8 cellular contexts compared by ENCODE assay signal in the genomic region with DNA sequence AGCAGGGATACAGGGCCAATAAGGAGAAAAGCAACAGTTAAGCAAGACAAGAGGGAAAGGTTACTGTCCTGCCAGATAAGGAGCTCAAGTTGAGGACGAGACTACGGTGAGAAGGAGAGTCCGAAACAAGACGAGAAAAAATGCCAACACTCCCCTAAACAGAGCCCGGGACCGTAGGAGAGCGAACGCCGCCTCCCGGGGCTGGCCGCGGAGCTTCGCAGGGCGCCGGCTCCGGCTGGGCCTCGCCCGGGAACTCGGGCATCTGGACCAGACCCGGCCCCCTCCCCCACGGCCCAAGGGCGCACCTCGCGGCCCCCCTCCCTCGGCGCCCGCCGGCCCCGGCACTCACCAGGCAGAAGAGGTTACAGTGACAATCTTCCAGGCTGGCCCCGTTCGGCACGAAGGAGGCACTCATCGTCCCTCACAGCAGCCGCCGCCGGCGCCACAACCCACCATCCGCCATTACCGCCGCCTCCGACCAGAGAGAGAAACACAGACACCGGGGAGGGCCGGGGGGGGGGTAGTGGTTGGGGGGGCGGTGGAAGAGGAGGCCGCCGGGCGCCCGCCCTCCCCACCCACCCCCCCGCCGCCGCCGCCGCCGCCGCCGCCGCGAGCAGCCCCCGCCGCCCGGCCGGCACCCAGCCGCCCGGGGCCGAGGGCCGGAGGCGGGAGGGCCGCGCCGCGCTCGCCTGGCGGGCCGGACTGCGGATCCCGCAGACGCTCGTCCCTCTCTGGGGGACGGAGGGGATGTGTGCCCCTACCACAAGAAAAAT. TPM values are rescaled to one million over a fixed set of nuclear protein-coding genes. Genes with fewer than 3 reads are reported as not detected.
DNase-seq lines count a peak whose midpoint lies in the region; ATAC-seq lines count a peak whose summit lies in the region.

A gene with protein sequence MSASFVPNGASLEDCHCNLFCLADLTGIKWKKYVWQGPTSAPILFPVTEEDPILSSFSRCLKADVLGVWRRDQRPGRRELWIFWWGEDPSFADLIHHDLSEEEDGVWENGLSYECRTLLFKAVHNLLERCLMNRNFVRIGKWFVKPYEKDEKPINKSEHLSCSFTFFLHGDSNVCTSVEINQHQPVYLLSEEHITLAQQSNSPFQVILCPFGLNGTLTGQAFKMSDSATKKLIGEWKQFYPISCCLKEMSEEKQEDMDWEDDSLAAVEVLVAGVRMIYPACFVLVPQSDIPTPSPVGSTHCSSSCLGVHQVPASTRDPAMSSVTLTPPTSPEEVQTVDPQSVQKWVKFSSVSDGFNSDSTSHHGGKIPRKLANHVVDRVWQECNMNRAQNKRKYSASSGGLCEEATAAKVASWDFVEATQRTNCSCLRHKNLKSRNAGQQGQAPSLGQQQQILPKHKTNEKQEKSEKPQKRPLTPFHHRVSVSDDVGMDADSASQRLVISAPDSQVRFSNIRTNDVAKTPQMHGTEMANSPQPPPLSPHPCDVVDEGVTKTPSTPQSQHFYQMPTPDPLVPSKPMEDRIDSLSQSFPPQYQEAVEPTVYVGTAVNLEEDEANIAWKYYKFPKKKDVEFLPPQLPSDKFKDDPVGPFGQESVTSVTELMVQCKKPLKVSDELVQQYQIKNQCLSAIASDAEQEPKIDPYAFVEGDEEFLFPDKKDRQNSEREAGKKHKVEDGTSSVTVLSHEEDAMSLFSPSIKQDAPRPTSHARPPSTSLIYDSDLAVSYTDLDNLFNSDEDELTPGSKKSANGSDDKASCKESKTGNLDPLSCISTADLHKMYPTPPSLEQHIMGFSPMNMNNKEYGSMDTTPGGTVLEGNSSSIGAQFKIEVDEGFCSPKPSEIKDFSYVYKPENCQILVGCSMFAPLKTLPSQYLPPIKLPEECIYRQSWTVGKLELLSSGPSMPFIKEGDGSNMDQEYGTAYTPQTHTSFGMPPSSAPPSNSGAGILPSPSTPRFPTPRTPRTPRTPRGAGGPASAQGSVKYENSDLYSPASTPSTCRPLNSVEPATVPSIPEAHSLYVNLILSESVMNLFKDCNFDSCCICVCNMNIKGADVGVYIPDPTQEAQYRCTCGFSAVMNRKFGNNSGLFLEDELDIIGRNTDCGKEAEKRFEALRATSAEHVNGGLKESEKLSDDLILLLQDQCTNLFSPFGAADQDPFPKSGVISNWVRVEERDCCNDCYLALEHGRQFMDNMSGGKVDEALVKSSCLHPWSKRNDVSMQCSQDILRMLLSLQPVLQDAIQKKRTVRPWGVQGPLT (N-terminal part only) (minus strand): TSS at position 488 of the 773 bp plus-strand sequence. CDS start 73 bp downstream, at position 415.

- H3K18ac ChIP-seq in mesenchymal stem cell (ENCODE audit: low read depth in 1 of 2, low read length in 2 of 2), result peak within 1 kb of the TSS; percentile 98 to 100

- no peaks in the 10 kb centered on the region for H3K79me1 ChIP-seq in mesenchymal stem cell (replicated peaks; ENCODE audit: low read length, poor library complexity, severe bottlenecking)

- H3K9me3 ChIP-seq in mesenchymal stem cell (ENCODE audit: control insufficient read depth, low read length), result no peaks in the 10 kb centered on the region

- H3K4me1 ChIP-seq in mesenchymal stem cell (ENCODE audit: control insufficient read depth, insufficient read depth, low read depth, low read length), result peaks cover 4% of the 10 kb centered on the region

- peaks cover 47% of the 10 kb centered on the region for H3K36me3 Mint-ChIP-seq in effector memory CD8-positive, alpha-beta T cell (ENCODE audit: insufficient read depth)

- H4K8ac ChIP-seq in mesenchymal stem cell (ENCODE audit: low read length), result peak within 1 kb of the TSS; percentile 86

- ATAC-seq in effector memory CD8-positive, alpha-beta T cell (replicated peaks), result peak; percentile 47
- ATAC-seq in GM19452 (IDR thresholded peaks at IDR 0.05; ENCODE audit: unreplicated experiment), result no peak

- no peaks in the 10 kb centered on the region for H3K27me3 ChIP-seq in mesenchymal stem cell (ENCODE audit: control insufficient read depth in 1 of 2, insufficient read depth in 1 of 2, low read length in 2 of 2)

- peak within 1 kb of the TSS; percentile 98 for H4K91ac ChIP-seq in mesenchymal stem cell (ENCODE audit: low read length)

- peak within 1 kb of the TSS; percentile 10 for H2AK5ac ChIP-seq in mesenchymal stem cell (ENCODE audit: low read length, severe bottlenecking)

- H3K23ac ChIP-seq in mesenchymal stem cell (ENCODE audit: low read length in 2 of 2), result peak within 1 kb of the TSS; percentile 20 to 100

- peak within 1 kb of the TSS; percentile 89 for H3K4me2 ChIP-seq in mesenchymal stem cell (ENCODE audit: low read length, poor library complexity, severe bottlenecking)

- peak within 1 kb of the TSS; percentile 86 for H2AFZ ChIP-seq in mesenchymal stem cell (ENCODE audit: low read depth, low read length)

- peak within 1 kb of the TSS; percentile 94 to 100 for H3K4ac ChIP-seq in mesenchymal stem cell (ENCODE audit: low read depth in 1 of 2, low read length in 2 of 2)

- H2BK12ac ChIP-seq in mesenchymal stem cell (ENCODE audit: low read length in 2 of 2), result peak within 1 kb of the TSS in 1 of 2 experiments; percentile 52

- peak within 1 kb of the TSS; percentile 85 for H2BK120ac ChIP-seq in mesenchymal stem cell (ENCODE audit: low read depth, low read length)

- peak within 1 kb of the TSS; percentile 96 for H3K27ac Mint-ChIP-seq in effector memory CD8-positive, alpha-beta T cell

- peak within 1 kb of the TSS; percentile 86 to 99 for H3K4me3 ChIP-seq in mesenchymal stem cell (ENCODE audit: insufficient read depth in 1 of 2, low read depth in 1 of 2, low read length in 2 of 2)

- no peaks in the 10 kb centered on the region for H3K27me3 Mint-ChIP-seq in effector memory CD8-positive, alpha-beta T cell

- 0% methylated on average over 25 of the region's 79 CpGs for WGBS in mesenchymal stem cell

- peak within 1 kb of the TSS; percentile 47 to 98 for H3K14ac ChIP-seq in mesenchymal stem cell (ENCODE audit: low read length in 2 of 2)

- peak within 1 kb of the TSS; percentile 87 to 96 for H3K4me3 Mint-ChIP-seq in effector memory CD8-positive, alpha-beta T cell

- peak within 1 kb of the TSS; percentile 100 for H3K9ac ChIP-seq in mesenchymal stem cell (ENCODE audit: low read length)

- H3K4me1 Mint-ChIP-seq in effector memory CD8-positive, alpha-beta T cell (ENCODE audit: low read depth in 2 of 2), result peaks cover 25 to 29% of the 10 kb centered on the region in 2 donors

- H3K9me3 Mint-ChIP-seq in effector memory CD8-positive, alpha-beta T cell, result no peaks in the 10 kb centered on the region

- peak; percentile 85 for DNase-seq in D341Med (ENCODE audit: low spot score)
- DNase-seq in H4 (ENCODE audit: low spot score), result peak; percentile 34
- DNase-seq in NCI-H526 treated with DMSO at 0.1 percent for 48 hours (lab: John Stamatoyannopoulos, UW), result peak; percentile 21
- DNase-seq in activated CD8-positive, alpha-beta memory T cell treated with anti-CD3 and anti-CD28 coated beads for 48 hours (ENCODE audit: low read depth in 2 of 3, low spot score in 2 of 3), result peak; percentile 20 to 36 (median 23)
- DNase-seq in effector memory CD8-positive, alpha-beta T cell, result peak; percentile 56 to 63 (median 61)
- peak; percentile 62 for DNase-seq in mesenchymal stem cell
- DNase-seq in stimulated activated CD8-positive, alpha-beta memory T cell treated with anti-CD3 and anti-CD28 coated beads, Interleukin-12 subunit alpha, Interleukin-12 subunit beta, amount 100 ng/mL, for 4 hours (ENCODE audit: low read depth), result peak; percentile 40

- H2BK5ac ChIP-seq in mesenchymal stem cell (ENCODE audit: low read depth, low read length, poor library complexity, severe bottlenecking), result peak within 1 kb of the TSS; percentile 83

- H3K27ac ChIP-seq in mesenchymal stem cell (ENCODE audit: low read length, poor library complexity, severe bottlenecking), result peak within 1 kb of the TSS; percentile 100

- peaks cover 7 to 19% of the 10 kb centered on the region in 2 experiments for H3K36me3 ChIP-seq in mesenchymal stem cell (ENCODE audit: control insufficient read depth in 1 of 2, insufficient read depth in 2 of 2, low read depth in 1 of 2, low read length in 2 of 2)

- H2BK15ac ChIP-seq in mesenchymal stem cell (ENCODE audit: low read depth, poor library complexity, severe bottlenecking), result no peak within 1 kb of the TSS

RNA-seq across cellular contexts. Expression of the gene that starts here (rescaled TPM):
- total RNA-seq in H4 (2014; rRNA removed; shearing (Covaris generic)), result 28.1 and 31.5 TPM in 2 replicates
- polyA plus RNA-seq in mesenchymal stem cell (2013, experiment 1 of 2), result 16.5 TPM
- polyA plus RNA-seq in mesenchymal stem cell (2013, experiment 2 of 2), result 16.0 TPM

Comparison
In these comparisons a context has a peak if more than half of its experiments do, and no peak if none do; other contexts are left out.
1. DNase-seq: peak in every context shown above with its lines; median percentile 85 in D341Med; 62 in mesenchymal stem cell; 61 in effector memory CD8-positive, alpha-beta T cell; 40 in stimulated activated CD8-positive, alpha-beta memory T cell treated with anti-CD3 and anti-CD28 coated beads, Interleukin-12 subunit alpha, Interleukin-12 subunit beta, amount 100 ng/mL, for 4 hours; 34 in H4; 23 in activated CD8-positive, alpha-beta memory T cell treated with anti-CD3 and anti-CD28 coated beads for 48 hours; 21 in NCI-H526 treated with DMSO at 0.1 percent for 48 hours.